Comparison of ENCODE assay signal across 9 cellular contexts in genomic region chr15:31893770-31894169, GRCh38. TPM values are rescaled to one million over a fixed set of nuclear protein-coding genes. Genes with fewer than 3 reads are reported as not detected.
"Had no signal": no experiment of that assay in that cellular context is flagged by ENCODE, and none has a peak within 500 bp of the region (broad histone marks: within the 10 kb centered on the region; RNA-seq: fewer than 3 reads in every experiment).

No MANE protein-coding gene starts in this region.

- H3K9ac ChIP-seq: KMS-11 had no signal

- FAIRE-seq: HTR-8/SVneo, K562 had no signal

- H3K27ac ChIP-seq: HL-60, KMS-11 had no signal

- DNase-seq: IMR-90, KBM-7, KG1 had no signal

- ATAC-seq: K562 had no signal

- H3K4me3 ChIP-seq: K562 had no signal

- H3K4me2 ChIP-seq: KMS-11 had no signal

RNA-seq across cellular contexts. Expression of gene OTUD7A, which starts 23.3 kb away (rescaled TPM):
- total RNA-seq: HT1080 had no signal
- polyA plus RNA-seq: IgD-negative memory B cell had no signal
